ENCODE assay signal across 20 cellular contexts in genomic region chr3:171116365-171116764, GRCh38.
DNase-seq lines count a peak whose midpoint lies in the region; ATAC-seq, FAIRE-seq and TF ChIP-seq lines count a peak whose summit lies in the region.
"Had no signal": no experiment of that assay in that cellular context is flagged by ENCODE, and none has a peak within 500 bp of the region (broad histone marks: within the 10 kb centered on the region; RNA-seq: fewer than 3 reads in every experiment).

No MANE protein-coding gene starts in this region.

- peaks cover 9% of the 10 kb centered on the region for H3K4me1 ChIP-seq in adipocyte (ENCODE audit: control insufficient read depth, insufficient read depth, low read length)
- H3K4me1 ChIP-seq in upper lobe of right lung, result no peaks in the 10 kb centered on the region
- H3K4me1 ChIP-seq: right lobe of liver, stomach had no signal

- intact Hi-C loops in upper lobe of right lung (cut with DNase I), result no loop called here

- H3K36me3 ChIP-seq in adipocyte (ENCODE audit: control insufficient read depth, insufficient read depth, low read length, severe bottlenecking) (no peaks in the 10 kb centered on the region), upper lobe of right lung (peaks cover 16% of the 10 kb centered on the region)
- H3K36me3 ChIP-seq: right lobe of liver had no signal

- H3K9me3 ChIP-seq in adipocyte (ENCODE audit: control insufficient read depth, low read length) (no peaks in the 10 kb centered on the region), upper lobe of right lung (no peaks in the 10 kb centered on the region)
- H3K9me3 ChIP-seq: right lobe of liver, stomach had no signal

- no peak overlapping the region for H3K27ac ChIP-seq in upper lobe of right lung
- H3K27ac ChIP-seq: cardiac muscle cell, right lobe of liver, stomach had no signal

- H3K27ac Mint-ChIP-seq in HFFc6, result no peak overlapping the region; the same call in 1 of the 2 replicates
- H3K27ac Mint-ChIP-seq: activated CD4-positive, alpha-beta memory T cell treated with anti-CD3 and anti-CD28 coated beads for 36 hours had no signal

- DNase-seq in AG08395 (ENCODE audit: low spot score), result peak; percentile 26
- peak; percentile 31 for DNase-seq in HFFc6
- peak; percentile 41 for DNase-seq in adipocyte (ENCODE audit: low read depth)
- peak; percentile 83 for DNase-seq in fibroblast of mammary gland (ENCODE audit: low read depth)
- no peak for DNase-seq in upper lobe of right lung
- no peak for DNase-seq in NCI-H1694 (lab: John Stamatoyannopoulos, UW)
- no peak for DNase-seq in H54 (ENCODE audit: insufficient read length, low spot score)
- DNase-seq: activated CD4-positive, alpha-beta memory T cell treated with anti-CD3 and anti-CD28 coated beads for 36 hours; activated naive CD4-positive, alpha-beta T cell treated with anti-CD3 and anti-CD28 coated beads, Interleukin-2, amount 50 U/mL, for 16 hours; activated T-cell treated with anti-CD3 and anti-CD28 coated beads, Interleukin-2, amount 50 U/mL, for 1 hour; CD8-positive, alpha-beta memory T cell; NCI-H1930; right lobe of liver; stimulated activated CD4-positive, alpha-beta T cell treated with anti-CD3 and anti-CD28 coated beads, Interleukin-1b, Interleukin-23, amount 100 ng/mL, for 48 hours; stomach had no signal

- H3K36me3 Mint-ChIP-seq in HFFc6 (ENCODE audit: low read depth), result peaks cover 19% of the 10 kb centered on the region

- no peaks in the 10 kb centered on the region for H3K27me3 ChIP-seq in adipocyte (replicated peaks; ENCODE audit: control insufficient read depth, insufficient read depth, low read length)
- no peaks in the 10 kb centered on the region for H3K27me3 ChIP-seq in upper lobe of right lung
- H3K27me3 ChIP-seq: cardiac muscle cell, right lobe of liver, stomach had no signal

- TF ChIP-seq POLR2A in H54 (IDR thresholded peaks at IDR 0.05; ENCODE audit: low read depth, low read length), result no peak

- TF ChIP-seq CTCF in HFFc6 (IDR thresholded peaks at IDR 0.05) (no peak), fibroblast of mammary gland (conservative IDR thresholded peaks at IDR 0.05; ENCODE audit: control insufficient read depth, insufficient read depth, low read depth, low read length) (no peak), upper lobe of right lung (IDR thresholded peaks at IDR 0.05) (no peak)

- ATAC-seq in upper lobe of right lung (no peak), HG02970 (IDR thresholded peaks at IDR 0.05; ENCODE audit: low FRiP score, unreplicated experiment) (no peak)
- ATAC-seq: HepG2, left lobe of liver, right lobe of liver had no signal

- peaks cover 28% of the 10 kb centered on the region for H3K4me1 Mint-ChIP-seq in HFFc6 (ENCODE audit: low read depth)

- H3K4me3 ChIP-seq in adipocyte (ENCODE audit: low read length) (no peak overlapping the region), fibroblast of mammary gland (ENCODE audit: control insufficient read depth, low read depth, low read length) (no peak overlapping the region), upper lobe of right lung (no peak overlapping the region)
- H3K4me3 ChIP-seq: cardiac muscle cell, right lobe of liver, stomach had no signal

- H3K27me3 Mint-ChIP-seq in HFFc6 (ENCODE audit: insufficient read depth), result no peaks in the 10 kb centered on the region
- H3K27me3 Mint-ChIP-seq: activated CD4-positive, alpha-beta memory T cell treated with anti-CD3 and anti-CD28 coated beads for 36 hours; CD8-positive, alpha-beta memory T cell had no signal

- no peak overlapping the region for H3K9ac ChIP-seq in adipocyte (ENCODE audit: low read length)

- H3K9me3 Mint-ChIP-seq in HFFc6, result no peaks in the 10 kb centered on the region

- FAIRE-seq in H54 (lab: Jason Lieb, UNC), result no peak
- FAIRE-seq: frontal cortex, HepG2 had no signal

- no peak overlapping the region for H3K4me3 Mint-ChIP-seq in HFFc6
- H3K4me3 Mint-ChIP-seq: activated CD4-positive, alpha-beta memory T cell treated with anti-CD3 and anti-CD28 coated beads for 36 hours; CD8-positive, alpha-beta memory T cell had no signal

Comparison
In these comparisons a context has a peak if more than half of its experiments do, and no peak if none do; other contexts are left out.
1. DNase-seq: peak in AG08395 (single experiment), HFFc6 (single experiment), adipocyte (single experiment) and fibroblast of mammary gland (single experiment); none in upper lobe of right lung (single experiment), NCI-H1694 (single experiment) and H54 (single experiment).